8 cellular contexts compared by ENCODE assay signal in genomic region chr16:89921699-89922476, GRCh38. TPM values are rescaled to one million over a fixed set of nuclear protein-coding genes. Genes with fewer than 3 reads are reported as not detected.
DNase-seq lines count a peak whose midpoint lies in the region; ATAC-seq and TF ChIP-seq lines count a peak whose summit lies in the region.

No MANE protein-coding gene starts in this region.

- no peak for ATAC-seq in natural killer cell

- intact Hi-C loops in natural killer cell (cut with micrococcal nuclease), result no loop called here

- peaks cover 11 to 28% of the 10 kb centered on the region in 2 donors for H3K27me3 Mint-ChIP-seq in natural killer cell (ENCODE audit: low read depth in 2 of 2)

- peak overlapping the region; percentile 79 for H3K4me3 ChIP-seq in fibroblast of mammary gland (ENCODE audit: control insufficient read depth, low read depth, low read length)

- TF ChIP-seq CTCF in fibroblast of mammary gland (conservative IDR thresholded peaks at IDR 0.05; ENCODE audit: control insufficient read depth, insufficient read depth, low read depth, low read length) (no peak), natural killer cell (IDR thresholded peaks at IDR 0.05) (no peak)

- H3K36me3 Mint-ChIP-seq in natural killer cell, result no peaks in the 10 kb centered on the region

- peak; percentile 59 for DNase-seq in CD1c-positive myeloid dendritic cell (ENCODE audit: extremely low spot score)
- peak in 42 of 76 experiments; percentile 7 to 66 (median 32) for DNase-seq in HUDEP-2 (lab: John Stamatoyannopoulos, UW; ENCODE audit: unreplicated experiment in 76 of 76)
- DNase-seq in UCSD-AML1 (lab: John Stamatoyannopoulos, UW; ENCODE audit: unreplicated experiment), result peak; percentile 84
- peak; percentile 94 for DNase-seq in fibroblast of mammary gland (ENCODE audit: low read depth)
- DNase-seq in natural killer cell, result no peak
- no peak for DNase-seq in D341Med (ENCODE audit: low spot score)
- no peak for DNase-seq in activated gamma-delta T cell treated with Interleukin-2 at 50 U/mL for 16 hours
- DNase-seq in NK-92 treated with Interleukin-12 subunit alpha and Interleukin-12 subunit beta, amount 100 ng/mL, for 24 hours (lab: John Stamatoyannopoulos, UW), result no peak

- peak overlapping the region; percentile 40 for H3K4me3 Mint-ChIP-seq in natural killer cell

- no peaks in the 10 kb centered on the region for H3K9me3 Mint-ChIP-seq in natural killer cell

- H3K27ac Mint-ChIP-seq in natural killer cell, result no peak overlapping the region

- peaks cover 21 to 33% of the 10 kb centered on the region in 2 donors for H3K4me1 Mint-ChIP-seq in natural killer cell

RNA-seq across cellular contexts. Expression of gene TUBB3, which starts 1.3 kb away (rescaled TPM):
- 1 to 10 TPM; 1.1 to 1.3 (median 1.2) TPM for total RNA-seq in natural killer cell

RNA-seq across cellular contexts. Expression of gene MC1R, which starts 3.2 kb away (rescaled TPM):
- 10 to 100 TPM; 12.3 to 22.2 (median 13.7) TPM for total RNA-seq in natural killer cell

RNA-seq across cellular contexts. Expression of gene DEF8, which starts 26.7 kb away (rescaled TPM):
- total RNA-seq in natural killer cell, result 10 to 100 TPM; 43.0 to 60.3 (median 50.1) TPM

RNA-seq across cellular contexts. Expression of gene TCF25, which starts 48.5 kb away (rescaled TPM):
- total RNA-seq in natural killer cell, result 100 to 1,000 TPM; 509 to 682 (median 567) TPM

Comparison
In these comparisons a context has a peak if more than half of its experiments do, and no peak if none do; other contexts are left out.
1. DNase-seq: peak in CD1c-positive myeloid dendritic cell (single experiment), HUDEP-2 (42 of 76), UCSD-AML1 (single experiment) and fibroblast of mammary gland (single experiment); none in natural killer cell (single experiment), D341Med (single experiment), activated gamma-delta T cell treated with Interleukin-2 at 50 U/mL for 16 hours (single experiment) and NK-92 treated with Interleukin-12 subunit alpha and Interleukin-12 subunit beta, amount 100 ng/mL, for 24 hours (single experiment).